ENCODE assay signal across 13 cellular contexts in the genomic region with DNA sequence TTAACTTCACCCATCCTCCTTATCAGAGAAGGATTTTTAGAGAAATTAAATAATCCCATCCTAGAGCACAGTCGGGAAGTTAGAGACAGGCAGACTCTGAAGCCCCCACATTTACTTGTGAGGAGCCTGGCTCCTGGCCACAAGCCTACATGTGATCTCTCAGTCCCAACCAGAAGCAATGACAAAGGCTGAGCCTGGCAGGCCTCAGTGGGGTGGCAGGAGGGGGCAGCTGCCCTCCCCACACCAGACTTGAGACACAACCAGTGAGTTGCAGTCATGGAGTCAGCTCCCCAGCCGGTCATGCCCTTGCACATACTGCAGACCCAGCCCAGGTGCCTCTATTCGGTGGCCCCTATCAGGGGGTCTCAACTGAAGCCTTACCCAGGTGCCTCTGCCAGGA. TPM values are rescaled to one million over a fixed set of nuclear protein-coding genes. Genes with fewer than 3 reads are reported as not detected.
DNase-seq lines count a peak whose midpoint lies in the region; ATAC-seq, FAIRE-seq and TF ChIP-seq lines count a peak whose summit lies in the region.
"Had no signal": no experiment of that assay in that cellular context is flagged by ENCODE, and none has a peak within 500 bp of the region (broad histone marks: within the 10 kb centered on the region; RNA-seq: fewer than 3 reads in every experiment).

No MANE protein-coding gene starts in this region.

- DNase-seq in left ventricle myocardium inferior: no peak
- no peak for DNase-seq in Right ventricle myocardium superior
- peak in 2 of 3 donors; percentile 63 to 70 for DNase-seq in right cardiac atrium
- DNase-seq in prostate gland (ENCODE audit: low spot score): no peak
- DNase-seq in aorta: no peak
- no peak for DNase-seq in frontal cortex (ENCODE audit: low spot score in 2 of 2)
- DNase-seq in SIG-M5 (lab: John Stamatoyannopoulos, UW): no peak
- DNase-seq in retina: no peak
- DNase-seq: activated B cell treated with CpG ODN at 0.5 μM for 24 hours; activated naive CD8-positive, alpha-beta T cell treated with anti-CD3 and anti-CD28 coated beads for 36 hours; MG63 had no signal

- intact Hi-C loops in left ventricle myocardium inferior (cut with micrococcal nuclease): no loop called here
- intact Hi-C loops in Right ventricle myocardium superior (cut with DNase I): no loop called here
- intact Hi-C loops in right cardiac atrium (cut with DNase I): no loop called here
- intact Hi-C loops in prostate gland (cut with DNase I): no loop called here
- intact Hi-C loops in aorta (cut with DNase I): no loop called here

- no peak for FAIRE-seq in frontal cortex (lab: Jason Lieb, UNC)
- FAIRE-seq: A204.1 had no signal

- H3K27ac ChIP-seq in left ventricle myocardium inferior (replicated peaks) (peak overlapping the region; percentile 71), right cardiac atrium (ENCODE audit: low read length) (peak overlapping the region; percentile 39), prostate gland (peak overlapping the region; percentile 82 to 88), aorta (ENCODE audit: low read depth in 1 of 2, low read length in 2 of 2) (no peak overlapping the region)

- ATAC-seq in Right ventricle myocardium superior (ENCODE audit: poor library complexity): no peak
- ATAC-seq in right cardiac atrium: peak; percentile 22 to 28
- peak; percentile 13 for ATAC-seq in aorta (ENCODE audit: low FRiP score)
- ATAC-seq: esophagus mucosa had no signal

- H3K27me3 ChIP-seq in left ventricle myocardium inferior (ENCODE audit: low read depth) (no peaks in the 10 kb centered on the region), right cardiac atrium (ENCODE audit: control insufficient read depth, insufficient read depth) (no peaks in the 10 kb centered on the region), prostate gland (replicated peaks; ENCODE audit: insufficient read depth) (no peaks in the 10 kb centered on the region), aorta (ENCODE audit: control insufficient read depth in 1 of 2, insufficient read depth in 2 of 2, low read length in 1 of 2) (no peaks in the 10 kb centered on the region)
- H3K27me3 ChIP-seq: MG63 had no signal

- no peaks in the 10 kb centered on the region for H3K9me3 ChIP-seq in left ventricle myocardium inferior (replicated peaks)
- no peaks in the 10 kb centered on the region for H3K9me3 ChIP-seq in right cardiac atrium (ENCODE audit: control insufficient read depth, low read length)
- H3K9me3 ChIP-seq in prostate gland: no peaks in the 10 kb centered on the region
- no peaks in the 10 kb centered on the region for H3K9me3 ChIP-seq in aorta (ENCODE audit: control insufficient read depth, low read length)
- H3K9me3 ChIP-seq: MG63 had no signal

- no peak for TF ChIP-seq POLR2A in prostate gland (IDR thresholded peaks at IDR 0.05)

- H3K4me1 ChIP-seq in left ventricle myocardium inferior: peaks cover 23% of the 10 kb centered on the region
- no peaks in the 10 kb centered on the region for H3K4me1 ChIP-seq in right cardiac atrium (ENCODE audit: control insufficient read depth, insufficient read depth, low read length)
- H3K4me1 ChIP-seq in prostate gland (replicated peaks): peaks cover 16% of the 10 kb centered on the region
- H3K4me1 ChIP-seq in aorta (ENCODE audit: control insufficient read depth in 1 of 2, insufficient read depth in 2 of 2, low read length in 2 of 2): no peaks in the 10 kb centered on the region

- H3K4me3 ChIP-seq in left ventricle myocardium inferior (no peak overlapping the region), right cardiac atrium (ENCODE audit: low read length) (no peak overlapping the region), prostate gland (no peak overlapping the region), aorta (ENCODE audit: low read length in 2 of 2) (no peak overlapping the region)
- H3K4me3 ChIP-seq: MG63 had no signal

- TF ChIP-seq CTCF in left ventricle myocardium inferior (IDR thresholded peaks at IDR 0.05; ENCODE audit: borderline replicate concordance): no peak
- no peak for TF ChIP-seq CTCF in prostate gland (IDR thresholded peaks at IDR 0.05)

- H3K36me3 ChIP-seq in left ventricle myocardium inferior (peaks cover 2% of the 10 kb centered on the region), prostate gland (no peaks in the 10 kb centered on the region), aorta (ENCODE audit: control insufficient read depth in 1 of 2, insufficient read depth in 2 of 2, low read length in 1 of 2) (no peaks in the 10 kb centered on the region)
- H3K36me3 ChIP-seq: MG63 had no signal

- 61% methylated on average over 3 of the region's 3 CpGs for WGBS in right cardiac atrium
- 72% methylated on average over 3 of the region's 3 CpGs for WGBS in prostate gland
- WGBS in aorta, 2 donors: 78 to 80% methylated on average over 3 of the region's 3 CpGs

RNA-seq across cellular contexts. Expression of a gene that starts 11.0 kb away (rescaled TPM):
- total RNA-seq in left ventricle myocardium inferior (7.9 TPM), Right ventricle myocardium superior (4.5 TPM), right cardiac atrium (1 to 10 TPM; 6.1 to 8.7 (median 6.4) TPM), prostate gland (10 to 100 TPM; 12.3 to 12.6 TPM), aorta (10 to 100 TPM in 1 of 2 donors, 1 to 10 TPM in 1; 5.4 to 10.4 TPM), frontal cortex (9.0 TPM)
- polyA plus RNA-seq in right cardiac atrium (5.0 TPM), aorta (1 to 10 TPM; 7.0 to 8.9 TPM)

RNA-seq across cellular contexts. Expression of a gene that starts 11.9 kb away (rescaled TPM):
- total RNA-seq in left ventricle myocardium inferior (5.4 TPM), Right ventricle myocardium superior (5.0 TPM), right cardiac atrium (10 to 100 TPM in 1 of 4 donors, 1 to 10 TPM in 3; 6.3 to 16.1 (median 7.0) TPM), prostate gland (10 to 100 TPM; 26.0 to 33.1 TPM), aorta (10 to 100 TPM; 16.3 to 40.9 TPM), frontal cortex (29.8 TPM)
- polyA plus RNA-seq in right cardiac atrium (5.8 TPM), aorta (10 to 100 TPM in 1 of 2 donors, 1 to 10 TPM in 1; 9.8 to 14.3 TPM)

Comparison
In these comparisons a context has a peak if more than half of its experiments do, and no peak if none do; other contexts are left out.
1. DNase-seq: peak in right cardiac atrium (2 of 3); none in left ventricle myocardium inferior (single experiment), Right ventricle myocardium superior (single experiment), prostate gland (single experiment), aorta (0 of 2), frontal cortex (0 of 2), SIG-M5 (single experiment) and retina (single experiment).
2. H3K27ac ChIP-seq: peak in left ventricle myocardium inferior (single experiment), right cardiac atrium (single experiment) and prostate gland (2 of 2); none in aorta (0 of 2).